In the genomic region with DNA sequence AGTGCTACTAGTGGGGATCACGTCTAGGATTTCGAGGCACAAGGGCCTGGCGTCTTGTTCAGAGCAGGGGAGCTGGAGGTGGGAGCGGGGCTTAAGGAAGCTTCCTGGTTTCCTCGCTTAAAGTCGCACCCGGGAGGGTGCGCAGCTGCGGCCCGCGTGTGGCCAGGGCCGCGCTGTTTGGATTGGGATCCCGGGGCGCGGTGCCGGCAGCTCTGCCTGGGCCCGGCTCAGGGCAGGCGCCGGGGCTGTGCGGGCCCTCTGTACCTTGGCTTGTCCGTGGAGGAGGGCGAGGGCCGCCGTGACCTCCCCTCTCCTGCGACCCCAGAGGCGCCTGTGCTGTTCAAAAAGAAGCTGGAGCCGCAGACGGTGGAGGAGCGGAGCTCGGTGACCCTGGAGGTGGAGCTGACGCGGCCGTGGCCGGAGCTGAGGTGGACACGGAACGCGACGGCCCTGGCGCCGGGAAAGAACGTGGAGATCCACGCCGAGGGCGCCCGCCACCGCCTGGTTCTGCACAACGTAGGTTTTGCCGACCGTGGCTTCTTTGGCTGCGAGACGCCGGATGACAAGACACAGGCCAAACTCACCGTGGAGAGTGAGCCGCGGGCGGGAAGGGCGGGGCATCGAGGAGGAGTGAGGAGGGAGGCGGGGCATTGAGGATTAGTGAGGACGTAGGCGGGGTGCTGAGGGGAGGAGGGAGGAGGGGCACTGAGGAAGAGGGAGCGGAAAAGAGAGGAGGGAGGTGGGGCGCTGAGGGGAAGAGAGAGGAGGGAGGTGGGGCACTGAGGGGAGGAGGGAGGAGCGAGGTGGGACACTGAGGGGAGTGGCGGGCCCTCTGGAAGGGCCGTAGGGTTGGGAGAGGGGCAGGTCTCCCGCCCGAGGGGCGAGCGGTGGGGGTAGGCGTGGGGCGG, we compare ENCODE assay signal across 8 cellular contexts.
DNase-seq lines count a peak whose midpoint lies in the region; ATAC-seq and TF ChIP-seq lines count a peak whose summit lies in the region.

No MANE protein-coding gene starts in this region.

- H3K9me3 ChIP-seq in iPS-18a (ENCODE audit: control insufficient read depth, low read depth, low read length) (no peaks in the 10 kb centered on the region), sigmoid colon (no peaks in the 10 kb centered on the region)

- no peak; the same call in 1 of the 2 replicates for TF ChIP-seq CTCF in AG09319 (IDR thresholded peaks at IDR 0.05; ENCODE audit: low read depth, low read length)
- no peak for TF ChIP-seq CTCF in GM20000 (IDR thresholded peaks at IDR 0.05; ENCODE audit: extremely low read depth, missing control alignments)
- TF ChIP-seq CTCF in WI38 (IDR thresholded peaks at IDR 0.05; ENCODE audit: low read depth, low read length): no peak
- no peak for TF ChIP-seq CTCF in sigmoid colon (IDR thresholded peaks at IDR 0.05)

- H3K36me3 ChIP-seq in iPS-18a (ENCODE audit: control insufficient read depth, low read depth, low read length) (peaks cover 9% of the 10 kb centered on the region), sigmoid colon (no peaks in the 10 kb centered on the region)

- H3K4me1 ChIP-seq in iPS-18a (ENCODE audit: control insufficient read depth, low read depth, low read length): no peaks in the 10 kb centered on the region
- H3K4me1 ChIP-seq in sigmoid colon: peaks cover 0 to 26% (median 19%) of the 10 kb centered on the region in 4 donors

- TF ChIP-seq EP300 in sigmoid colon (IDR thresholded peaks at IDR 0.05): no peak

- peak overlapping the region; percentile 34 for H3K9ac ChIP-seq in iPS-18a (ENCODE audit: low read length)

- WGBS in sigmoid colon, 2 donors: 3% methylated on average over 73 of the region's 73 CpGs

- no peak for TF ChIP-seq POLR2A in sigmoid colon (IDR thresholded peaks at IDR 0.05)

- H3K27me3 ChIP-seq in iPS-18a (ENCODE audit: control insufficient read depth, insufficient read depth, low read length) (peaks cover 10% of the 10 kb centered on the region), sigmoid colon (no peaks in the 10 kb centered on the region)

- in situ Hi-C loops in T47D (cut with HindIII; ENCODE audit: low pct_unique_long_range_greater_than_20kb, low sequenced_read_pairs): no loop called here

- no peak for ATAC-seq in GM18870 (IDR thresholded peaks at IDR 0.05; ENCODE audit: unreplicated experiment)

- peak overlapping the region; percentile 65 for H3K4me3 ChIP-seq in WI38 (ENCODE audit: low read depth, low read length)
- peak overlapping the region; percentile 67 for H3K4me3 ChIP-seq in iPS-18a (ENCODE audit: low read length)
- peak overlapping the region; percentile 51 to 72 (median 59) for H3K4me3 ChIP-seq in sigmoid colon

- DNase-seq in AG09319 (ENCODE audit: extremely low read depth, low read depth) (peak; percentile 53), GM20000 (ENCODE audit: low spot score) (peak; percentile 91), M059J (ENCODE audit: low read depth) (peak; percentile 75), T47D (ENCODE audit: low read depth in 1 of 2, low spot score in 1 of 2) (peak; percentile 91 to 95), sigmoid colon (peak; percentile 96)

- no peak overlapping the region for H3K27ac ChIP-seq in iPS-18a (ENCODE audit: low read length)
- peak overlapping the region; percentile 74 to 80 (median 78) for H3K27ac ChIP-seq in sigmoid colon

- intact Hi-C loops in sigmoid colon (cut with DNase I): loop anchor here (1.0 to 10.0 kb wide), 2 partner anchors 62 to 141 kb away; no protein-coding TSS in a partner anchor
